ENCODE assay signal across 1 cellular context in genomic region chr9:34633851-34634550, GRCh38.
TF ChIP-seq lines count a peak whose summit lies in the region.

No MANE protein-coding gene starts in this region.

TF ChIP-seq in liver, 16 proteins besides CTCF, POLR2A, EP300 and RAD21 (continued from another document):
- TF ChIP-seq ATF3 (IDR thresholded peaks at IDR 0.05) (no peak), MAX (IDR thresholded peaks at IDR 0.05) (no peak)
